In genomic region chr6:3393796-3394195, GRCh38 we compare ENCODE assay signal across 1 cellular context.
TF ChIP-seq lines count a peak whose summit lies in the region.

No MANE protein-coding gene starts in this region.

TF ChIP-seq in HEK293, 187 proteins besides CTCF, POLR2A, EP300 and RAD21 (continued from another document):
- TF ChIP-seq ZBTB49 (tag by site-specific recombination; IDR thresholded peaks at IDR 0.05; ENCODE audit: low read depth) (no peak), ZNF404 (tag by site-specific recombination; IDR thresholded peaks at IDR 0.05) (no peak), ZIC2 (tag by site-specific recombination; IDR thresholded peaks at IDR 0.05) (peak; percentile 87), ZNF174 (tag by site-specific recombination; IDR thresholded peaks at IDR 0.05) (no peak), PBX3 (CRISPR knock-in tag; IDR thresholded peaks at IDR 0.05) (no peak), ATF2 (tag by site-specific recombination; IDR thresholded peaks at IDR 0.05; ENCODE audit: low read depth) (no peak), GLIS1 (tag by site-specific recombination; IDR thresholded peaks at IDR 0.05) (peak; percentile 93), ZNF600 (tag by site-specific recombination; IDR thresholded peaks at IDR 0.05) (peak; percentile 26; the same call in 1 of the 2 replicates), ZNF76 (tag by site-specific recombination; IDR thresholded peaks at IDR 0.05; ENCODE audit: borderline replicate concordance, low read depth) (no peak), ZNF341 (tag by site-specific recombination; IDR thresholded peaks at IDR 0.05; ENCODE audit: low read depth) (peak; percentile 65), SCRT2 (tag by site-specific recombination; IDR thresholded peaks at IDR 0.05) (no peak), SP2 (tag by site-specific recombination; IDR thresholded peaks at IDR 0.05) (no peak), ZNF645 (tag by site-specific recombination; IDR thresholded peaks at IDR 0.05) (no peak), TCF7L2 (IDR thresholded peaks at IDR 0.05; ENCODE audit: borderline replicate concordance, low read depth, low read length) (no peak), ZBTB20 (tag by site-specific recombination; IDR thresholded peaks at IDR 0.05) (no peak), ZBTB17 (tag by site-specific recombination; IDR thresholded peaks at IDR 0.05) (peak; percentile 87), REPIN1 (tag by site-specific recombination; IDR thresholded peaks at IDR 0.05; ENCODE audit: low read depth) (no peak), ZFP41 (tag by site-specific recombination; IDR thresholded peaks at IDR 0.05; ENCODE audit: borderline replicate concordance) (no peak), ZSCAN5A (tag by site-specific recombination; IDR thresholded peaks at IDR 0.05) (no peak), ZNF221 (tag by site-specific recombination; IDR thresholded peaks at IDR 0.05; ENCODE audit: borderline replicate concordance) (no peak), ZNF19 (tag by site-specific recombination; IDR thresholded peaks at IDR 0.05; ENCODE audit: low read depth) (no peak), ZNF132 (tag by site-specific recombination; IDR thresholded peaks at IDR 0.05; ENCODE audit: borderline replicate concordance) (no peak), ELK4 (IDR thresholded peaks at IDR 0.05; ENCODE audit: borderline replicate concordance, low read depth, low read length) (no peak), ZBTB21 (tag by site-specific recombination; IDR thresholded peaks at IDR 0.05) (no peak), GLIS2 (tag by site-specific recombination; IDR thresholded peaks at IDR 0.05) (no peak), ZNF266 (tag by site-specific recombination; IDR thresholded peaks at IDR 0.05; ENCODE audit: low read depth) (no peak), ZNF354C (tag by site-specific recombination; IDR thresholded peaks at IDR 0.05; ENCODE audit: borderline replicate concordance, low read depth) (no peak), ZNF114 (tag by site-specific recombination; IDR thresholded peaks at IDR 0.05) (no peak), ZNF169 (tag by site-specific recombination; IDR thresholded peaks at IDR 0.05) (no peak), ZNF571 (tag by site-specific recombination; IDR thresholded peaks at IDR 0.05) (no peak)
